9 cellular contexts compared by ENCODE assay signal in genomic region chr9:101530076-101530711, GRCh38. TPM values are rescaled to one million over a fixed set of nuclear protein-coding genes. Genes with fewer than 3 reads are reported as not detected.
DNase-seq lines count a peak whose midpoint lies in the region; ATAC-seq and TF ChIP-seq lines count a peak whose summit lies in the region.
"Had no signal": no experiment of that assay in that cellular context is flagged by ENCODE, and none has a peak within 500 bp of the region (broad histone marks: within the 10 kb centered on the region; RNA-seq: fewer than 3 reads in every experiment).

No MANE protein-coding gene starts in this region.

- H3K9me3 ChIP-seq in ascending aorta = no peaks in the 10 kb centered on the region
- H3K9me3 ChIP-seq: BLaER1 had no signal

- TF ChIP-seq CTCF in ascending aorta (IDR thresholded peaks at IDR 0.05) = peak; percentile 59 to 84 (median 75)

- H3K36me3 ChIP-seq in ascending aorta = peaks cover 0 to under 1% of the 10 kb centered on the region in 2 donors

- no peak overlapping the region for H3K4me3 ChIP-seq in ascending aorta
- H3K4me3 ChIP-seq: BLaER1 had no signal

- no peaks in the 10 kb centered on the region for H3K27me3 ChIP-seq in ascending aorta
- H3K27me3 ChIP-seq: BLaER1 had no signal

- H3K27ac ChIP-seq in ascending aorta = no peak overlapping the region
- H3K27ac ChIP-seq: BLaER1 had no signal

- DNase-seq in NCI-H2081 (lab: John Stamatoyannopoulos, UW) = peak; percentile 56 to 75
- no peak for DNase-seq in NCI-H2081 treated with DMSO at 0.1 percent for 48 hours (lab: John Stamatoyannopoulos, UW)
- peak; percentile 39 for DNase-seq in NCI-H146 treated with DMSO at 0.1 percent for 48 hours (lab: John Stamatoyannopoulos, UW; ENCODE audit: unreplicated experiment)
- DNase-seq in T-helper 2 cell = peak in 4 of 5 experiments; percentile 46 to 80 (median 50)
- DNase-seq in ascending aorta (ENCODE audit: low spot score in 2 of 2) = peak in 1 of 2 donors; percentile 85
- peak; percentile 63 to 80 for DNase-seq in hippocampal formation (lab: John Stamatoyannopoulos, UW)
- peak; percentile 48 for DNase-seq in stimulated activated CD4-positive, alpha-beta T cell treated with anti-CD3 and anti-CD28 coated beads, Interleukin-12 subunit alpha, Interleukin-12 subunit beta, amount 100 ng/mL, for 4 hours

- peak; percentile 33 for ATAC-seq in HG02870 (IDR thresholded peaks at IDR 0.05; ENCODE audit: unreplicated experiment)

- intact Hi-C loops in ascending aorta (cut with DNase I) = loop anchor here (1.0 to 2.0 kb wide), 3 partner anchors 44 to 81 kb away; no protein-coding TSS in a partner anchor

- peaks cover 0 to 7% of the 10 kb centered on the region in 2 donors for H3K4me1 ChIP-seq in ascending aorta

RNA-seq across cellular contexts. Expression of gene RNF20, which starts 3.5 kb away (rescaled TPM):
- 47.7 TPM for total RNA-seq in ascending aorta
